8 cellular contexts compared by ENCODE assay signal in the genomic region with DNA sequence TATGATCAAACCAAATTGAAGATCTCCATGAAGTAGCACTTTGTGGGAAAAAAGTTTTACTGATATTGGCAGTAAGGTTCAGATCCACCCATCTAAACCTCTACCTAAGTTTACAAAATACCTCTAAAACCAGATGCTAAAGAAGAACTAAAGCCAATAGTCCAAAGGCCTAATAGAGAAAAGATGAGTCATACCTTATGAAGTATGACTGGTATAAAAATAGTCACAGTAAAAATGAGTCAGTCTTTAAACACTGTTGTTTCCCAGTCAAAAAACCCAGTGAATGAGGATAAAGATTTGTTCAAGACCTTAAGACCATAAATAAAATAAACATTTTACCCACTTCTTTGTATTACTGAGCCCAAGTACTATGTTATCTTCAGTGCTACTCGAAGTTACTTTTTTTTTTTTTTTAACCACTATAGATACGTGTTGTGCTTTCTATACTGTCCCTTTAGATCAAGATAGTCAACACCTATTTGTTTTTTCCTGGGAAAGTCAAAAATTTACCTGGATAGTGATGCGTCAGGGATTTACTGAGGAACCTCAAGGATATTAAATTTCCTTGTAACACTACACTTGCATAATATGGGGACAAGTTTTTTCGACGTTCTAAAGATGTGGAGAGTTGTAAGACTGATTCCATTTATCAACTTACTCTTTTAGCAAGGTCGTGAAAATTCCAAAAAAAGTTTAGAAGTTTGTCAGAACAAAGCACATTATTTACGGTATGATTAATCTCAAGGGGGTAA.
DNase-seq lines count a peak whose midpoint lies in the region; ATAC-seq and TF ChIP-seq lines count a peak whose summit lies in the region.

No MANE protein-coding gene starts in this region.

- no peaks in the 10 kb centered on the region for H3K9me3 ChIP-seq in lower lobe of right lung
- no peaks in the 10 kb centered on the region for H3K9me3 ChIP-seq in CD8-positive, alpha-beta T cell (ENCODE audit: low read length)

- H3K27ac Mint-ChIP-seq in CD8-positive, alpha-beta T cell: no peak overlapping the region

- H3K4me3 ChIP-seq in lower lobe of right lung: no peak overlapping the region
- no peak overlapping the region for H3K4me3 ChIP-seq in CD8-positive, alpha-beta T cell (ENCODE audit: low read depth, low read length)

- H3K4me1 Mint-ChIP-seq in CD8-positive, alpha-beta T cell (ENCODE audit: low read depth): no peaks in the 10 kb centered on the region

- H3K36me3 Mint-ChIP-seq in CD8-positive, alpha-beta T cell: no peaks in the 10 kb centered on the region

- CTCF ChIA-PET in CD8-positive, alpha-beta T cell (lab: Charles Lee): no interaction called here

- intact Hi-C loops in left colon (cut with DNase I, micrococcal nuclease) (no loop called here), lower lobe of right lung (cut with DNase I) (no loop called here)
- intact Hi-C loops in CD8-positive, alpha-beta T cell (cut with DNase I, micrococcal nuclease): no loop called here

- H3K4me1 ChIP-seq in lower lobe of right lung: no peaks in the 10 kb centered on the region
- no peaks in the 10 kb centered on the region for H3K4me1 ChIP-seq in CD8-positive, alpha-beta T cell (ENCODE audit: insufficient read depth, low read length)

- H3K27me3 ChIP-seq in lower lobe of right lung (ENCODE audit: low read depth): no peaks in the 10 kb centered on the region
- no peaks in the 10 kb centered on the region for H3K27me3 ChIP-seq in CD8-positive, alpha-beta T cell (ENCODE audit: insufficient read depth, low read length)

- POLR2A ChIA-PET in CD8-positive, alpha-beta T cell (lab: Charles Lee): no interaction called here

- DNase-seq in NOMO-1 (lab: John Stamatoyannopoulos, UW; ENCODE audit: unreplicated experiment in 2 of 2) (peak; percentile 5 to 58), left colon (no peak), lower lobe of right lung (no peak), SK-N-DZ (ENCODE audit: low spot score) (no peak), NCI-H524 treated with DMSO at 0.1 percent for 48 hours (lab: John Stamatoyannopoulos, UW) (no peak)
- DNase-seq in CD8-positive, alpha-beta T cell: no peak

- no peaks in the 10 kb centered on the region for H3K9me3 Mint-ChIP-seq in CD8-positive, alpha-beta T cell

- H3K36me3 ChIP-seq in lower lobe of right lung: no peaks in the 10 kb centered on the region
- H3K36me3 ChIP-seq in CD8-positive, alpha-beta T cell (ENCODE audit: insufficient read depth, low read length): no peaks in the 10 kb centered on the region

- TF ChIP-seq CTCF in lower lobe of right lung (IDR thresholded peaks at IDR 0.05): no peak
- no peak for TF ChIP-seq CTCF in CD8-positive, alpha-beta T cell (IDR thresholded peaks at IDR 0.05)

- H3K27me3 Mint-ChIP-seq in CD8-positive, alpha-beta T cell (ENCODE audit: low read depth): peaks cover 9% of the 10 kb centered on the region

- ATAC-seq in GM18498 (IDR thresholded peaks at IDR 0.05; ENCODE audit: unreplicated experiment): peak; percentile 89
- ATAC-seq in HG02588 (IDR thresholded peaks at IDR 0.05; ENCODE audit: unreplicated experiment): peak; percentile 96
- ATAC-seq in left colon: peak; percentile 64
- ATAC-seq in lower lobe of right lung: no peak
- no peak for ATAC-seq in CD8-positive, alpha-beta T cell

- H3K27ac ChIP-seq in lower lobe of right lung: no peak overlapping the region
- H3K27ac ChIP-seq in CD8-positive, alpha-beta T cell (ENCODE audit: low read depth, low read length): no peak overlapping the region

- no peak overlapping the region for H3K4me3 Mint-ChIP-seq in CD8-positive, alpha-beta T cell

Comparison
In these comparisons a context has a peak if more than half of its experiments do, and no peak if none do; other contexts are left out.
1. ATAC-seq: peak in GM18498 (single experiment), HG02588 (single experiment) and left colon (single experiment); none in lower lobe of right lung (0 of 2) and CD8-positive, alpha-beta T cell (single experiment).
2. DNase-seq: peak in NOMO-1 (2 of 2); none in left colon (0 of 2), lower lobe of right lung (single experiment), SK-N-DZ (single experiment), CD8-positive, alpha-beta T cell (0 of 7) and NCI-H524 treated with DMSO at 0.1 percent for 48 hours (single experiment).